8 cellular contexts compared by ENCODE assay signal in genomic region chr13:114113395-114113794, GRCh38. TPM values are rescaled to one million over a fixed set of nuclear protein-coding genes. Genes with fewer than 3 reads are reported as not detected.
DNase-seq lines count a peak whose midpoint lies in the region; ATAC-seq and TF ChIP-seq lines count a peak whose summit lies in the region.
"Not testable (repeated sequence)": the region's sequence is repeated elsewhere in the genome, so short reads cannot be mapped to it uniquely, and the experiment has no call there.

No MANE protein-coding gene starts in this region.

- H2AFZ ChIP-seq in neuronal stem cell (ENCODE audit: low read length), result not testable (repeated sequence)

- H3K27me3 ChIP-seq in CD4-positive, CD25-positive, alpha-beta regulatory T cell (ENCODE audit: control insufficient read depth, insufficient read depth, low read length); Panc1 (ENCODE audit: control insufficient read depth, insufficient read depth, low read length); neuronal stem cell (ENCODE audit: control insufficient read depth in 3 of 3, insufficient read depth in 3 of 3, low read depth in 1 of 3, low read length in 3 of 3): not testable (repeated sequence)

- not testable (repeated sequence) for TF ChIP-seq CTCF in Panc1 (IDR thresholded peaks at IDR 0.05); endothelial cell (IDR thresholded peaks at IDR 0.05; ENCODE audit: unreplicated experiment)

- H3K36me3 Mint-ChIP-seq in CD4-positive, CD25-positive, alpha-beta regulatory T cell, result peaks cover 22% of the 10 kb centered on the region
- H3K36me3 Mint-ChIP-seq in activated CD4-positive, alpha-beta T cell treated with anti-CD3 and anti-CD28 coated beads, Interleukin-2, amount 10 ng/mL, durations not matched to agents 7 days and 5 days (ENCODE audit: low read depth), result peaks cover 63% of the 10 kb centered on the region
- not testable (repeated sequence) for H3K36me3 Mint-ChIP-seq in activated naive CD8-positive, alpha-beta T cell
- H3K36me3 Mint-ChIP-seq in endothelial cell (ENCODE audit: low read depth, unreplicated experiment) (peaks cover 21% of the 10 kb centered on the region), memory B cell (peaks cover 23% of the 10 kb centered on the region)
- peaks cover 8 to 25% of the 10 kb centered on the region in 2 donors for H3K36me3 Mint-ChIP-seq in stimulated activated naive B cell treated with anti-CD40 and anti-IgM and Interleukin-4, amounts not matched to agents 10 μg/mL and 1 μg/mL and 100 μg/mL, for 72 hours

- not testable (repeated sequence) for H4K8ac ChIP-seq in neuronal stem cell (ENCODE audit: low read depth, low read length)

- peak overlapping the region; percentile 38 to 87 (median 68) for H3K4me3 Mint-ChIP-seq in CD4-positive, CD25-positive, alpha-beta regulatory T cell
- not testable (repeated sequence) for H3K4me3 Mint-ChIP-seq in activated CD4-positive, alpha-beta T cell treated with anti-CD3 and anti-CD28 coated beads, Interleukin-2, amount 10 ng/mL, durations not matched to agents 7 days and 5 days; activated naive CD8-positive, alpha-beta T cell; memory B cell; stimulated activated naive B cell treated with anti-CD40 and anti-IgM and Interleukin-4, amounts not matched to agents 10 μg/mL and 1 μg/mL and 100 μg/mL, for 72 hours
- H3K4me3 Mint-ChIP-seq in endothelial cell (ENCODE audit: unreplicated experiment), result peak overlapping the region; percentile 65

- not testable (repeated sequence) for DNase-seq in CD4-positive, CD25-positive, alpha-beta regulatory T cell; Panc1 (ENCODE audit: low read depth, low spot score); activated CD4-positive, alpha-beta T cell treated with anti-CD3 and anti-CD28 coated beads, Interleukin-2, amount 10 ng/mL, durations not matched to agents 7 days and 5 days; endothelial cell (ENCODE audit: low spot score); memory B cell (ENCODE audit: low spot score in 2 of 2); neuronal stem cell (ENCODE audit: low spot score); stimulated activated naive B cell treated with anti-CD40 and anti-IgM and Interleukin-4, amounts not matched to agents 10 μg/mL and 1 μg/mL and 100 μg/mL, for 72 hours

- in situ Hi-C loops in Panc1 (cut with HindIII; ENCODE audit: low pct_unique_long_range_greater_than_20kb, low sequenced_read_pairs), result not testable (repeated sequence)

- POLR2A ChIA-PET in Panc1 (lab: Charles Lee), result not testable (repeated sequence)
- POLR2A ChIA-PET in activated CD4-positive, alpha-beta T cell treated with anti-CD3 and anti-CD28 coated beads, Interleukin-2, amount 10 ng/mL, durations not matched to agents 7 days and 5 days (lab: Charles Lee), result interaction anchor here (0.7 kb wide), 1 partner anchor 26 kb away, joined by 3 read pairs; no protein-coding TSS in a partner anchor

- peak overlapping the region; percentile 62 to 98 (median 75) for H3K27ac Mint-ChIP-seq in CD4-positive, CD25-positive, alpha-beta regulatory T cell
- H3K27ac Mint-ChIP-seq in activated CD4-positive, alpha-beta T cell treated with anti-CD3 and anti-CD28 coated beads, Interleukin-2, amount 10 ng/mL, durations not matched to agents 7 days and 5 days, result peak overlapping the region; percentile 66
- peak overlapping the region; percentile 90 for H3K27ac Mint-ChIP-seq in activated naive CD8-positive, alpha-beta T cell
- H3K27ac Mint-ChIP-seq in endothelial cell (ENCODE audit: unreplicated experiment), result peak overlapping the region; percentile 64
- peak overlapping the region; percentile 62 for H3K27ac Mint-ChIP-seq in memory B cell
- H3K27ac Mint-ChIP-seq in stimulated activated naive B cell treated with anti-CD40 and anti-IgM and Interleukin-4, amounts not matched to agents 10 μg/mL and 1 μg/mL and 100 μg/mL, for 72 hours, result peak overlapping the region; percentile 4

- H3K4me2 ChIP-seq in neuronal stem cell (ENCODE audit: insufficient read depth, low read length, poor library complexity, severe bottlenecking), result not testable (repeated sequence)

- H3K4ac ChIP-seq in neuronal stem cell (ENCODE audit: low read length), result not testable (repeated sequence)

- H3K9me3 ChIP-seq in CD4-positive, CD25-positive, alpha-beta regulatory T cell (ENCODE audit: control insufficient read depth in 2 of 2, low read length in 2 of 2); Panc1 (ENCODE audit: control insufficient read depth, insufficient read depth, low read depth, low read length); neuronal stem cell (replicated peaks in 1 of 2; ENCODE audit: control insufficient read depth in 2 of 2, insufficient read depth in 1 of 2, low read depth in 1 of 2, low read length in 2 of 2): not testable (repeated sequence)

- not testable (repeated sequence) for H3K27me3 Mint-ChIP-seq in CD4-positive, CD25-positive, alpha-beta regulatory T cell; activated CD4-positive, alpha-beta T cell treated with anti-CD3 and anti-CD28 coated beads, Interleukin-2, amount 10 ng/mL, durations not matched to agents 7 days and 5 days; activated naive CD8-positive, alpha-beta T cell; memory B cell; stimulated activated naive B cell treated with anti-CD40 and anti-IgM and Interleukin-4, amounts not matched to agents 10 μg/mL and 1 μg/mL and 100 μg/mL, for 72 hours
- peaks cover 21% of the 10 kb centered on the region for H3K27me3 Mint-ChIP-seq in endothelial cell (ENCODE audit: unreplicated experiment)

- not testable (repeated sequence) for H4K91ac ChIP-seq in neuronal stem cell (ENCODE audit: low read depth, low read length, poor library complexity)

- H3K18ac ChIP-seq in neuronal stem cell (ENCODE audit: low read length), result not testable (repeated sequence)

- peaks cover 46% of the 10 kb centered on the region for H3K36me3 ChIP-seq in CD4-positive, CD25-positive, alpha-beta regulatory T cell (ENCODE audit: control insufficient read depth, insufficient read depth, low read length)
- H3K36me3 ChIP-seq in Panc1 (ENCODE audit: control insufficient read depth, insufficient read depth, low read length), result not testable (repeated sequence)
- peaks cover 0 to 29% of the 10 kb centered on the region in 2 donors for H3K36me3 ChIP-seq in neuronal stem cell (replicated peaks in 1 of 2; ENCODE audit: control insufficient read depth in 2 of 2, insufficient read depth in 2 of 2, low read length in 2 of 2)

- H2AK5ac ChIP-seq in neuronal stem cell (ENCODE audit: low read depth, low read length), result peak overlapping the region; percentile 99

- not testable (repeated sequence) for H3K23ac ChIP-seq in neuronal stem cell (ENCODE audit: low read depth, low read length, poor library complexity)

- H2BK120ac ChIP-seq in neuronal stem cell (ENCODE audit: low read depth, low read length), result not testable (repeated sequence)

- not testable (repeated sequence) for H3K4me3 ChIP-seq in CD4-positive, CD25-positive, alpha-beta regulatory T cell (ENCODE audit: low read depth, low read length); Panc1 (ENCODE audit: low read depth in 2 of 2, low read length in 2 of 2); neuronal stem cell (ENCODE audit: low read length in 2 of 2)

- H3K9ac ChIP-seq in neuronal stem cell (ENCODE audit: low read depth, low read length, poor library complexity), result not testable (repeated sequence)

- WGBS in neuronal stem cell (ENCODE audit: extremely low coverage in 2 of 2, insufficient read length in 2 of 2, insufficient replicate concordance in 1 of 2), 2 donors, result no CpG with 5 or more reads among the region's 21 CpGs

- peaks cover 21 to 86% (median 52%) of the 10 kb centered on the region in 4 donors for H3K4me1 Mint-ChIP-seq in CD4-positive, CD25-positive, alpha-beta regulatory T cell
- H3K4me1 Mint-ChIP-seq in activated CD4-positive, alpha-beta T cell treated with anti-CD3 and anti-CD28 coated beads, Interleukin-2, amount 10 ng/mL, durations not matched to agents 7 days and 5 days, result peaks cover 75% of the 10 kb centered on the region
- peaks cover 77% of the 10 kb centered on the region for H3K4me1 Mint-ChIP-seq in activated naive CD8-positive, alpha-beta T cell (ENCODE audit: low read depth)
- H3K4me1 Mint-ChIP-seq in endothelial cell (ENCODE audit: unreplicated experiment) (peaks cover 61% of the 10 kb centered on the region), memory B cell (peaks cover 45% of the 10 kb centered on the region)
- peaks cover 40 to 53% of the 10 kb centered on the region in 2 donors for H3K4me1 Mint-ChIP-seq in stimulated activated naive B cell treated with anti-CD40 and anti-IgM and Interleukin-4, amounts not matched to agents 10 μg/mL and 1 μg/mL and 100 μg/mL, for 72 hours

- not testable (repeated sequence) for H3K9me3 Mint-ChIP-seq in CD4-positive, CD25-positive, alpha-beta regulatory T cell; activated CD4-positive, alpha-beta T cell treated with anti-CD3 and anti-CD28 coated beads, Interleukin-2, amount 10 ng/mL, durations not matched to agents 7 days and 5 days; activated naive CD8-positive, alpha-beta T cell (ENCODE audit: low read depth); endothelial cell (ENCODE audit: unreplicated experiment); memory B cell; stimulated activated naive B cell treated with anti-CD40 and anti-IgM and Interleukin-4, amounts not matched to agents 10 μg/mL and 1 μg/mL and 100 μg/mL, for 72 hours

- BruUV-seq in Panc1 (replicated peaks; lab: Mats Ljungman, UMichigan), result not testable (repeated sequence)

- peak overlapping the region; percentile 60 for H3K27ac ChIP-seq in CD4-positive, CD25-positive, alpha-beta regulatory T cell (ENCODE audit: insufficient read depth, low read length, poor library complexity, severe bottlenecking)
- peak overlapping the region; percentile 93 for H3K27ac ChIP-seq in Panc1 (ENCODE audit: low read length)
- not testable (repeated sequence) for H3K27ac ChIP-seq in neuronal stem cell (replicated peaks; ENCODE audit: low read length)

- CTCF ChIA-PET in Panc1 (lab: Charles Lee), result not testable (repeated sequence)
- CTCF ChIA-PET in activated CD4-positive, alpha-beta T cell treated with anti-CD3 and anti-CD28 coated beads, Interleukin-2, amount 10 ng/mL, durations not matched to agents 7 days and 5 days (lab: Charles Lee), result interaction anchor here (0.7 to 1.2 kb wide), 3 partner anchors 35 to 160 kb away, joined by 3 read pairs; no protein-coding TSS in a partner anchor

- peak overlapping the region; percentile 14 for H2BK12ac ChIP-seq in neuronal stem cell (ENCODE audit: low read length)

- H3K4me1 ChIP-seq in CD4-positive, CD25-positive, alpha-beta regulatory T cell (ENCODE audit: control insufficient read depth, insufficient read depth, low read length, poor library complexity, severe bottlenecking), result peaks cover 77% of the 10 kb centered on the region
- H3K4me1 ChIP-seq in Panc1 (ENCODE audit: control insufficient read depth, insufficient read depth, low read length), result peaks cover 63% of the 10 kb centered on the region
- H3K4me1 ChIP-seq in neuronal stem cell (ENCODE audit: control insufficient read depth in 2 of 2, insufficient read depth in 1 of 2, low read depth in 1 of 2, low read length in 2 of 2), result peaks cover 30 to 35% of the 10 kb centered on the region in 2 donors

- H2BK5ac ChIP-seq in neuronal stem cell (ENCODE audit: low read length), result not testable (repeated sequence)

- ATAC-seq in CD4-positive, CD25-positive, alpha-beta regulatory T cell (ENCODE audit: low read depth in 2 of 2); Panc1; memory B cell (ENCODE audit: low read depth); stimulated activated naive B cell treated with anti-CD40 and anti-IgM and Interleukin-4, amounts not matched to agents 10 μg/mL and 1 μg/mL and 100 μg/mL, for 72 hours (replicated peaks): not testable (repeated sequence)

- H2BK15ac ChIP-seq in neuronal stem cell (ENCODE audit: low read length), result peak overlapping the region; percentile 100

- intact Hi-C loops in Panc1 (cut with micrococcal nuclease; ENCODE audit: unreplicated experiment), result not testable (repeated sequence)

- not testable (repeated sequence) for H3K14ac ChIP-seq in neuronal stem cell (ENCODE audit: low read length)

- peaks cover 19% of the 10 kb centered on the region for H3K79me1 ChIP-seq in neuronal stem cell (ENCODE audit: low read depth, low read length)

RNA-seq across cellular contexts. Expression of gene RASA3, which starts 19.0 kb away (rescaled TPM):
- 265 TPM for total RNA-seq in CD4-positive, CD25-positive, alpha-beta regulatory T cell
- 100 to 1,000 TPM in 1 of 4 donors, 10 to 100 TPM in 3; 93.8 to 116 (median 99.6) TPM for polyA plus RNA-seq in CD4-positive, CD25-positive, alpha-beta regulatory T cell
- 33.7 TPM for total RNA-seq in Panc1 (2021; ENCODE audit: unreplicated experiment)
- polyA plus RNA-seq in Panc1 (2012; ENCODE audit: insufficient read length), result 38.4 TPM
- 100 to 1,000 TPM; 114 to 115 TPM for total RNA-seq in activated CD4-positive, alpha-beta T cell treated with anti-CD3 and anti-CD28 coated beads, Interleukin-2, amount 10 ng/mL, durations not matched to agents 7 days and 5 days
- 34.0 TPM for total RNA-seq in endothelial cell (ENCODE audit: unreplicated experiment)
- 9.5 TPM for polyA plus RNA-seq in neuronal stem cell (2013, experiment 1 of 2)
- polyA plus RNA-seq in neuronal stem cell (2013, experiment 2 of 2), result 8.9 TPM

Comparison
In these comparisons a context has a peak if more than half of its experiments do, and no peak if none do; other contexts are left out.
1. H3K27ac Mint-ChIP-seq: peak in every context shown above with its lines; median percentile 90 in activated naive CD8-positive, alpha-beta T cell; 75 in CD4-positive, CD25-positive, alpha-beta regulatory T cell; 66 in activated CD4-positive, alpha-beta T cell treated with anti-CD3 and anti-CD28 coated beads, Interleukin-2, amount 10 ng/mL, durations not matched to agents 7 days and 5 days; 64 in endothelial cell; 62 in memory B cell; 4 in stimulated activated naive B cell treated with anti-CD40 and anti-IgM and Interleukin-4, amounts not matched to agents 10 μg/mL and 1 μg/mL and 100 μg/mL, for 72 hours.